ENCODE assay signal across 13 cellular contexts in the genomic region with DNA sequence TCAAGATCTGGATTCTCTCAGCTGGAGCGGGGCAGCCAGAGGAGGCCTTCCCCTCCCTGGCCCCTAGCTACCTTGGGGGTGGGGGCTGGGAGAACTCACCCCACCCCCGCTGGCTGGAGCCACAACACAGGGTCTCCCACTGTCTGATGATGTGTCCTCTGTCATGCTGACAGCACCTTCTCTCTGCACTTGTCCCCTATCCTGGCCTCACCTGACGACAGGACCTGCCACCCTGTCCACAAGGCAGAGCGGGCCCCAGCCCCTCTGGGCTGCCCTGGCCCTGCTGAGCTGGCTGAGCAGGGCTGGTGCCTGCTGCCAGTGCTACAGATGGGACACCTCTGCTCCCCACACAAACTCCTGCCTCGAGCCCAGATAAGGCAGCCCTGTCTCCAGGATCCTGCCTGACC. TPM values are rescaled to one million over a fixed set of nuclear protein-coding genes. Genes with fewer than 3 reads are reported as not detected.
DNase-seq lines count a peak whose midpoint lies in the region; ATAC-seq and TF ChIP-seq lines count a peak whose summit lies in the region.
"Had no signal": no experiment of that assay in that cellular context is flagged by ENCODE, and none has a peak within 500 bp of the region (broad histone marks: within the 10 kb centered on the region; RNA-seq: fewer than 3 reads in every experiment).

No MANE protein-coding gene starts in this region.

- H3K27ac ChIP-seq in body of pancreas, result peak overlapping the region; percentile 2 to 65 (median 36)
- H3K27ac ChIP-seq in left lung, result peak overlapping the region; percentile 7 to 48
- peak overlapping the region; percentile 16 to 74 (median 59) for H3K27ac ChIP-seq in stomach

- peaks cover 32% of the 10 kb centered on the region for H3K4me1 ChIP-seq in body of pancreas
- H3K4me1 ChIP-seq in left lung, result peaks cover 10 to 25% of the 10 kb centered on the region in 2 donors
- H3K4me1 ChIP-seq in stomach, result peaks cover 41 to 66% (median 58%) of the 10 kb centered on the region in 4 donors

- H3K27me3 ChIP-seq in body of pancreas (no peaks in the 10 kb centered on the region), left lung (peaks cover 0 to 27% of the 10 kb centered on the region in 2 donors), stomach (peaks cover 0 to 21% (median 8%) of the 10 kb centered on the region in 3 donors)

- no peak for TF ChIP-seq EP300 in stomach (IDR thresholded peaks at IDR 0.05)

- peak; percentile 30 for ATAC-seq in body of pancreas
- ATAC-seq in left lung, result peak; percentile 20
- ATAC-seq in HG02938 (IDR thresholded peaks at IDR 0.05; ENCODE audit: unreplicated experiment), result no peak
- ATAC-seq: CD8-positive, alpha-beta T cell; stimulated activated naive CD8-positive, alpha-beta T cell treated with anti-CD3 and anti-CD28 coated beads, Interleukin-15, amount 100 ng/mL, for 72 hours had no signal

- DNase-seq in NAMALWA (ENCODE audit: low spot score) (peak; percentile 33), body of pancreas (peak in 1 of 4 donors; percentile 41), left lung (no peak), stomach (no peak), NCI-H2196 (lab: John Stamatoyannopoulos, UW; ENCODE audit: unreplicated experiment) (no peak)
- DNase-seq in activated naive CD4-positive, alpha-beta T cell treated with anti-CD3 and anti-CD28 coated beads, Interleukin-2, amount 50 U/mL, for 16 hours, result no peak
- DNase-seq: CD8-positive, alpha-beta T cell; NCI-H1436 treated with DMSO at 0.1 percent for 48 hours; NCI-H774; SHP77 treated with DMSO at 0.1 percent for 48 hours; stimulated activated naive CD8-positive, alpha-beta T cell treated with anti-CD3 and anti-CD28 coated beads, Interleukin-15, amount 100 ng/mL, for 72 hours had no signal

- TF ChIP-seq POLR2A in body of pancreas (IDR thresholded peaks at IDR 0.05) (no peak), stomach (IDR thresholded peaks at IDR 0.05) (no peak)

- no peak overlapping the region for H3K4me3 ChIP-seq in body of pancreas
- no peak overlapping the region for H3K4me3 ChIP-seq in left lung
- H3K4me3 ChIP-seq in stomach, result no peak overlapping the region

- TF ChIP-seq CTCF in body of pancreas (IDR thresholded peaks at IDR 0.05), result no peak
- no peak for TF ChIP-seq CTCF in left lung (IDR thresholded peaks at IDR 0.05)
- TF ChIP-seq CTCF in stomach (IDR thresholded peaks at IDR 0.05), result no peak

- H3K36me3 ChIP-seq in body of pancreas (replicated peaks in 1 of 2; ENCODE audit: insufficient read depth in 1 of 2, low read depth in 2 of 2) (peaks cover 0 to 2% of the 10 kb centered on the region in 2 donors), left lung (peaks cover 0 to 11% of the 10 kb centered on the region in 2 donors), stomach (peaks cover 5 to 19% (median 12%) of the 10 kb centered on the region in 4 donors)

- WGBS in body of pancreas, 2 donors, result 69% methylated on average over 5 of the region's 5 CpGs; no CpG with 5 or more reads in 1 of the 2 donors
- WGBS in stomach, 5 donors, result 43 to 78% (median 54%) methylated on average over 3 to 5 of the region's 5 CpGs

- H3K9me3 ChIP-seq in body of pancreas (no peaks in the 10 kb centered on the region), left lung (no peaks in the 10 kb centered on the region), stomach (no peaks in the 10 kb centered on the region)

- intact Hi-C loops in body of pancreas (cut with DNase I) (no loop called here), left lung (cut with DNase I) (no loop called here), stomach (cut with DNase I; ENCODE audit: low total_unique reads) (no loop called here)

RNA-seq across cellular contexts. Expression of a gene that starts 5.6 kb away (rescaled TPM):
- total RNA-seq in body of pancreas, result under 1 TPM; 0.33 to 0.78 TPM
- total RNA-seq in left lung, result 1 to 10 TPM in 1 of 2 donors, under 1 TPM in 1; 0.55 to 1.5 TPM
- 1 to 10 TPM in 2 of 5 donors, not detected in 3; 1.3 to 8.9 TPM for total RNA-seq in stomach
- polyA plus RNA-seq in stomach, result under 1 TPM in 2 of 3 donors, not detected in 1; 0.19 to 0.28 TPM
- total RNA-seq: mononuclear cell had no signal

RNA-seq across cellular contexts. Expression of a gene that starts 9.3 kb away (rescaled TPM):
- total RNA-seq in body of pancreas, result 100 to 1,000 TPM; 156 to 157 TPM
- 100 to 1,000 TPM; 139 to 161 TPM for total RNA-seq in left lung
- 100 to 1,000 TPM in 2 of 5 donors, 10 to 100 TPM in 3; 26.4 to 905 (median 37.9) TPM for total RNA-seq in stomach
- polyA plus RNA-seq in stomach, result 100 to 1,000 TPM; 355 to 508 (median 358) TPM

RNA-seq across cellular contexts. Expression of a gene that starts 16.1 kb away (rescaled TPM):
- total RNA-seq in body of pancreas (10 to 100 TPM; 36.3 to 43.5 TPM), left lung (100 to 1,000 TPM in 1 of 2 donors, 10 to 100 TPM in 1; 87.4 to 115 TPM), stomach (100 to 1,000 TPM in 1 of 5 donors, 10 to 100 TPM in 4; 31.6 to 118 (median 54.6) TPM)
- 10 to 100 TPM; 17.0 to 29.2 (median 21.0) TPM for polyA plus RNA-seq in stomach

RNA-seq across cellular contexts. Expression of a gene that starts 26.7 kb away (rescaled TPM):
- total RNA-seq in body of pancreas (10 to 100 TPM; 49.0 to 68.6 TPM), left lung (10 to 100 TPM; 42.6 to 52.0 TPM), stomach (100 to 1,000 TPM in 1 of 5 donors, 10 to 100 TPM in 4; 55.1 to 368 (median 82.3) TPM)
- 10 to 100 TPM; 43.1 to 65.3 (median 48.8) TPM for polyA plus RNA-seq in stomach

RNA-seq across cellular contexts. Expression of a gene that starts 36.9 kb away (rescaled TPM):
- total RNA-seq in body of pancreas, result 100 to 1,000 TPM; 582 to 630 TPM
- 100 to 1,000 TPM; 220 to 235 TPM for total RNA-seq in left lung
- 100 to 1,000 TPM; 250 to 520 (median 327) TPM for total RNA-seq in stomach
- polyA plus RNA-seq in stomach, result 100 to 1,000 TPM; 307 to 686 (median 385) TPM
